ENCODE assay signal across 12 cellular contexts in the genomic region with DNA sequence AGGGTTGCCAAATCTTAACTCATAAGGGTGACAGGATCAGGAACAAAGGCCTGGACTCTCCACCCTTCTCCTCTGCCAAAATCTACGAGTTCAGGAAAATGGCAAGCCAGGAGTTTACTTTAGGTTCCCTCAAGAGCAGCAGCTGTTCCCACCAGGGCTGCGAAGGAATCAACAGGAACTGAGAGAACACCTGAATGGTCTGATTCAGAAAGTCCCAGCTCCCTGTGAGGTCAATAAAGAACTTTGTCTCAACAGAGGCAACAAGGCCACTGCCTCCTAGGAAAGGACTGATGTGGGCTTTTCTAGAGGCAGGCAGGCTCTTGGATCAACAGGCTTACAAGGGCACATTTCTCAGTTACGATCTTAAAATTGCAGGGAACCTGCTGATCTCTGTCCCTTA.
A peak's percentile ranks its signal among the peaks of the same experiment; 100 is the strongest.
DNase-seq lines count a peak whose midpoint lies in the region; ATAC-seq and TF ChIP-seq lines count a peak whose summit lies in the region.
"Had no signal": no experiment of that assay in that cellular context is flagged by ENCODE, and none has a peak within 500 bp of the region (broad histone marks: within the 10 kb centered on the region; RNA-seq: fewer than 3 reads in every experiment).

No MANE protein-coding gene starts in this region.

- no peaks in the 10 kb centered on the region for H3K9me3 Mint-ChIP-seq in nephron progenitor cell

- no peak for ATAC-seq in heart right ventricle
- no peak for ATAC-seq in heart left ventricle
- ATAC-seq in GM18870 (IDR thresholded peaks at IDR 0.05; ENCODE audit: unreplicated experiment): no peak
- no peak for ATAC-seq in GM21381 (IDR thresholded peaks at IDR 0.05; ENCODE audit: unreplicated experiment)

- no peak for TF ChIP-seq POLR2A in heart left ventricle (IDR thresholded peaks at IDR 0.05)
- TF ChIP-seq POLR2A in vagina (IDR thresholded peaks at IDR 0.05): no peak

- peaks cover 0 to 65% (median 0%) of the 10 kb centered on the region in 9 donors for H3K36me3 ChIP-seq in heart right ventricle
- peaks cover 0 to 45% (median 0%) of the 10 kb centered on the region in 9 donors for H3K36me3 ChIP-seq in heart left ventricle
- no peaks in the 10 kb centered on the region for H3K36me3 ChIP-seq in vagina

- H3K27ac ChIP-seq in heart right ventricle: peak overlapping the region in 6 of 10 donors; percentile 22 to 63 (median 38)
- peak overlapping the region in 5 of 12 donors; percentile 7 to 39 (median 30) for H3K27ac ChIP-seq in heart left ventricle
- H3K27ac ChIP-seq in coronary artery: peak overlapping the region; percentile 45 to 55
- H3K27ac ChIP-seq in vagina: peak overlapping the region; percentile 78

- peaks cover 70% of the 10 kb centered on the region for H3K4me1 Mint-ChIP-seq in nephron progenitor cell

- H3K9me3 ChIP-seq in heart right ventricle (no peaks in the 10 kb centered on the region), heart left ventricle (no peaks in the 10 kb centered on the region), vagina (no peaks in the 10 kb centered on the region)

- peaks cover 24 to 97% (median 67%) of the 10 kb centered on the region in 9 donors for H3K4me1 ChIP-seq in heart right ventricle
- peaks cover 2 to 90% (median 66%) of the 10 kb centered on the region in 12 donors for H3K4me1 ChIP-seq in heart left ventricle
- peaks cover 86% of the 10 kb centered on the region for H3K4me1 ChIP-seq in vagina

- peaks cover 5% of the 10 kb centered on the region for H3K27me3 Mint-ChIP-seq in nephron progenitor cell (ENCODE audit: low read depth, poor library complexity)

- H3K36me3 Mint-ChIP-seq in nephron progenitor cell (ENCODE audit: low read depth): peaks cover 20% of the 10 kb centered on the region

- no peak overlapping the region for H3K4me3 Mint-ChIP-seq in nephron progenitor cell

- peak overlapping the region; percentile 36 for H3K27ac Mint-ChIP-seq in nephron progenitor cell

- WGBS in heart right ventricle, 2 donors: 50 to 62% methylated on average over 3 of the region's 3 CpGs
- 37 to 65% (median 54%) methylated on average over 3 of the region's 3 CpGs for WGBS in heart left ventricle, 4 donors

- intact Hi-C loops in heart right ventricle (cut with DNase I) (loop anchor here in 2 of 10 donors (5.0 kb wide), 2 partner anchors 80 to 195 kb away; a partner anchor contains a TSS), heart left ventricle (cut with DNase I) (loop anchor here in 2 of 10 donors (5.0 kb wide), 2 partner anchors 75 to 80 kb away; no protein-coding TSS in a partner anchor), vagina (cut with DNase I) (loop anchor here (5.0 kb wide), 1 partner anchor 50 kb away; no protein-coding TSS in a partner anchor)

- no peak overlapping the region for H3K4me3 ChIP-seq in heart right ventricle
- no peak overlapping the region for H3K4me3 ChIP-seq in heart left ventricle
- no peak overlapping the region for H3K4me3 ChIP-seq in coronary artery
- no peak overlapping the region for H3K4me3 ChIP-seq in vagina

- H3K27me3 ChIP-seq in heart right ventricle (no peaks in the 10 kb centered on the region), heart left ventricle (no peaks in the 10 kb centered on the region), vagina (no peaks in the 10 kb centered on the region)

- no peak for DNase-seq in heart right ventricle
- no peak for DNase-seq in heart left ventricle
- no peak for DNase-seq in coronary artery (ENCODE audit: low spot score)
- no peak for DNase-seq in nephron progenitor cell
- no peak for DNase-seq in vagina (ENCODE audit: extremely low spot score in 2 of 2)
- no peak for DNase-seq in T-helper 1 cell
- DNase-seq: DND-41, NCI-H1436 treated with DMSO at 0.1 percent for 48 hours, NCI-H524, trophoblast cell had no signal

- TF ChIP-seq CTCF in heart right ventricle (IDR thresholded peaks at IDR 0.05): no peak
- TF ChIP-seq CTCF in heart left ventricle (IDR thresholded peaks at IDR 0.05): no peak
- TF ChIP-seq CTCF in coronary artery (IDR thresholded peaks at IDR 0.05): no peak
- no peak for TF ChIP-seq CTCF in nephron progenitor cell (IDR thresholded peaks at IDR 0.05)
- no peak for TF ChIP-seq CTCF in vagina (IDR thresholded peaks at IDR 0.05)
